ENCODE assay signal across 24 cellular contexts in genomic region chr13:29852464-29853054, GRCh38. TPM values are rescaled to one million over a fixed set of nuclear protein-coding genes. Genes with fewer than 3 reads are reported as not detected.
DNase-seq lines count a peak whose midpoint lies in the region; ATAC-seq, FAIRE-seq and TF ChIP-seq lines count a peak whose summit lies in the region.
"Had no signal": no experiment of that assay in that cellular context is flagged by ENCODE, and none has a peak within 500 bp of the region (broad histone marks: within the 10 kb centered on the region; RNA-seq: fewer than 3 reads in every experiment).

No MANE protein-coding gene starts in this region.

- no peak for TF ChIP-seq EP300 in K562 (IDR thresholded peaks at IDR 0.05; ENCODE audit: low read length)

- no peak for ATAC-seq in K562
- no peak for ATAC-seq in GM18505 (IDR thresholded peaks at IDR 0.05; ENCODE audit: unreplicated experiment)
- ATAC-seq in CD8-positive, alpha-beta T cell: no peak
- ATAC-seq: activated CD4-positive, CD25-positive, alpha-beta regulatory T cell treated with anti-CD3 and anti-CD28 coated beads, Interleukin-2, amount 50 U/mL, for 24 hours; activated T-cell treated with anti-CD3 and anti-CD28 coated beads, Interleukin-2, amount 50 U/mL, for 4 hours; Panc1 had no signal

- FAIRE-seq in K562 (lab: Jason Lieb, UNC): no peak
- FAIRE-seq: G401.6, keratinocyte had no signal

- no peak overlapping the region for H3K9ac ChIP-seq in K562 (ENCODE audit: insufficient read depth in 1 of 2, low read depth in 2 of 2, low read length in 2 of 2)
- H3K9ac ChIP-seq: neural progenitor cell had no signal

- H3K4me1 ChIP-seq in ACC112 (ENCODE audit: control insufficient read depth, insufficient read depth, low read length, unreplicated experiment): peaks cover 12% of the 10 kb centered on the region
- H3K4me1 ChIP-seq in K562 (replicated peaks in 1 of 2; ENCODE audit: control insufficient read depth in 2 of 2, insufficient read depth in 2 of 2, low read length in 2 of 2): peaks cover 3 to 7% of the 10 kb centered on the region in 2 experiments; a peak in 3 of 5 replicates
- peaks cover 19% of the 10 kb centered on the region for H3K4me1 ChIP-seq in osteoblast (ENCODE audit: insufficient read depth, low read length)
- H3K4me1 ChIP-seq in CD8-positive, alpha-beta T cell (ENCODE audit: insufficient read depth, low read length): no peaks in the 10 kb centered on the region
- H3K4me1 ChIP-seq: colonic mucosa had no signal

- H4K20me1 ChIP-seq in K562 (replicated peaks; ENCODE audit: control insufficient read depth, insufficient read depth, low read length) (no peaks in the 10 kb centered on the region), osteoblast (ENCODE audit: insufficient read depth, low read length) (no peaks in the 10 kb centered on the region)

- peaks cover 15% of the 10 kb centered on the region for H3K36me3 Mint-ChIP-seq in CD8-positive, alpha-beta T cell
- H3K36me3 Mint-ChIP-seq: neural progenitor cell had no signal

- peaks cover 6% of the 10 kb centered on the region for H3K4me1 Mint-ChIP-seq in CD8-positive, alpha-beta T cell (ENCODE audit: low read depth)

- no peak overlapping the region for H3K4me3 Mint-ChIP-seq in CD8-positive, alpha-beta T cell
- H3K4me3 Mint-ChIP-seq: activated T-cell treated with anti-CD3 and anti-CD28 coated beads, Interleukin-2, amount 50 U/mL, for 4 hours; endodermal cell; neural progenitor cell had no signal

- H2AFZ ChIP-seq in ACC112 (ENCODE audit: low read length, unreplicated experiment): peak overlapping the region; percentile 46
- H2AFZ ChIP-seq in K562 (ENCODE audit: low read depth, low read length): no peak overlapping the region
- peak overlapping the region; percentile 9 for H2AFZ ChIP-seq in osteoblast (ENCODE audit: low read length)
- H2AFZ ChIP-seq: neural progenitor cell had no signal

- TF ChIP-seq POLR2A in K562 (conservative IDR thresholded peaks at IDR 0.05) (no peak), GM18505 (IDR thresholded peaks at IDR 0.05; ENCODE audit: borderline replicate concordance, extremely low read depth, insufficient read depth, insufficient read length) (no peak)

- no peaks in the 10 kb centered on the region for H3K27me3 Mint-ChIP-seq in CD8-positive, alpha-beta T cell (ENCODE audit: low read depth)

- no TSS peak for BruUV-seq in K562 (replicated peaks; lab: Mats Ljungman, UMichigan)

- H3K36me3 ChIP-seq in ACC112 (ENCODE audit: insufficient read depth, low read length) (no peaks in the 10 kb centered on the region), K562 (ENCODE audit: control insufficient read depth, insufficient read depth, low read length) (no peaks in the 10 kb centered on the region), osteoblast (ENCODE audit: insufficient read depth, low read length) (no peaks in the 10 kb centered on the region)
- H3K36me3 ChIP-seq in CD8-positive, alpha-beta T cell (ENCODE audit: insufficient read depth, low read length): no peaks in the 10 kb centered on the region
- H3K36me3 ChIP-seq: colonic mucosa, neural progenitor cell had no signal

- in situ Hi-C loops in K562 (cut with MboI): no loop called here

- intact Hi-C loops in K562 (cut with micrococcal nuclease): no loop called here
- intact Hi-C loops in CD8-positive, alpha-beta T cell (cut with DNase I, micrococcal nuclease): loop anchor here (5.0 to 10.0 kb wide), 6 partner anchors 85 to 1310 kb away; partner anchors contain the start of genes HMGB1 (in 1 of the 2) and HSPH1 (in 1 of the 2)

- POLR2A ChIA-PET in K562 (lab: Yijun Ruan, JAX): no interaction called here
- POLR2A ChIA-PET in CD8-positive, alpha-beta T cell (lab: Charles Lee): no interaction called here

- no peak overlapping the region for H3K4me2 ChIP-seq in K562 (ENCODE audit: insufficient read depth, low read length)
- peak overlapping the region; percentile 16 for H3K4me2 ChIP-seq in osteoblast (ENCODE audit: insufficient read depth, low read length)
- H3K4me2 ChIP-seq: neural progenitor cell had no signal

- TF ChIP-seq CTCF in K562 (IDR thresholded peaks at IDR 0.05 in 2 of 3, conservative IDR thresholded peaks at IDR 0.05 in 1 of 3; ENCODE audit: insufficient read depth in 2 of 3, low read depth in 1 of 3, low read length in 3 of 3) (no peak), osteoblast (IDR thresholded peaks at IDR 0.05; ENCODE audit: extremely low read depth, low read depth, low read length) (no peak)
- TF ChIP-seq CTCF in CD8-positive, alpha-beta T cell (IDR thresholded peaks at IDR 0.05): no peak

- H3K4me3 ChIP-seq in ACC112 (ENCODE audit: low read depth, low read length): no peak overlapping the region
- no peak overlapping the region for H3K4me3 ChIP-seq in K562
- no peak overlapping the region for H3K4me3 ChIP-seq in osteoblast (ENCODE audit: insufficient read depth, low read length)
- no peak overlapping the region for H3K4me3 ChIP-seq in CD8-positive, alpha-beta T cell (ENCODE audit: low read depth, low read length)
- H3K4me3 ChIP-seq: colonic mucosa, neural progenitor cell had no signal

- no peaks in the 10 kb centered on the region for H3K27me3 ChIP-seq in ACC112 (ENCODE audit: insufficient read depth, low read length)
- peaks cover 2 to 4% of the 10 kb centered on the region in 2 experiments; a peak in 1 of 5 replicates for H3K27me3 ChIP-seq in K562 (ENCODE audit: control insufficient read depth in 2 of 2, insufficient read depth in 2 of 2, low read length in 2 of 2)
- no peaks in the 10 kb centered on the region for H3K27me3 ChIP-seq in osteoblast (ENCODE audit: insufficient read depth, low read length)
- no peaks in the 10 kb centered on the region for H3K27me3 ChIP-seq in CD8-positive, alpha-beta T cell (ENCODE audit: insufficient read depth, low read length)
- H3K27me3 ChIP-seq: colonic mucosa, neural progenitor cell had no signal

- H3K79me2 ChIP-seq in ACC112 (ENCODE audit: control insufficient read depth, insufficient read depth, low read length, unreplicated experiment) (peaks cover 18% of the 10 kb centered on the region), K562 (ENCODE audit: control insufficient read depth, insufficient read depth, low read length) (no peaks in the 10 kb centered on the region), osteoblast (ENCODE audit: insufficient read depth, low read length) (peaks cover 22% of the 10 kb centered on the region)

- H3K9me3 Mint-ChIP-seq in CD8-positive, alpha-beta T cell: no peaks in the 10 kb centered on the region
- H3K9me3 Mint-ChIP-seq: activated T-cell treated with anti-CD3 and anti-CD28 coated beads, Interleukin-2, amount 50 U/mL, for 4 hours; endodermal cell; neural progenitor cell had no signal

- no peaks in the 10 kb centered on the region for H3K9me1 ChIP-seq in K562 (ENCODE audit: control insufficient read depth, insufficient read depth, low read length)

- no peaks in the 10 kb centered on the region for H3K9me3 ChIP-seq in K562 (replicated peaks; ENCODE audit: control insufficient read depth, insufficient read depth, low read depth, low read length)
- H3K9me3 ChIP-seq in osteoblast (ENCODE audit: low read depth, low read length): no peaks in the 10 kb centered on the region
- H3K9me3 ChIP-seq in CD8-positive, alpha-beta T cell (ENCODE audit: low read length): no peaks in the 10 kb centered on the region
- H3K9me3 ChIP-seq: colonic mucosa had no signal

- DNase-seq in GM03348 (ENCODE audit: low spot score): peak; percentile 44
- DNase-seq in K562 (ENCODE audit: extremely low read depth in 1 of 4, low spot score in 3 of 4): no peak
- no peak for DNase-seq in osteoblast (ENCODE audit: insufficient read length, low spot score, missing footprints)
- no peak for DNase-seq in CD8-positive, alpha-beta T cell
- no peak for DNase-seq in SW 1271 (lab: John Stamatoyannopoulos, UW)
- DNase-seq in OCI-M1 (lab: John Stamatoyannopoulos, UW): no peak
- DNase-seq: activated CD8-positive, alpha-beta memory T cell treated with anti-CD3 and anti-CD28 coated beads for 24 hours; activated T-cell treated with anti-CD3 and anti-CD28 coated beads, Interleukin-2, amount 50 U/mL, for 4 hours; amygdala; colonic mucosa; DMS 273 treated with DMSO at 0.1 percent for 48 hours; endodermal cell; NCI-H2081 treated with DMSO at 0.1 percent for 48 hours; NCI-H446; posterior cingulate gyrus; SHP77 treated with DMSO at 0.1 percent for 48 hours; T-helper 1 cell had no signal

- no peak overlapping the region for H3K27ac Mint-ChIP-seq in CD8-positive, alpha-beta T cell
- H3K27ac Mint-ChIP-seq: endodermal cell, neural progenitor cell had no signal

- CTCF ChIA-PET in K562 (lab: Yijun Ruan, JAX; ENCODE audit: low intra/inter-chr PET ratio): no interaction called here
- CTCF ChIA-PET in CD8-positive, alpha-beta T cell (lab: Charles Lee): interaction anchor here (1.2 to 1.3 kb wide), 2 partner anchors 13 to 262 kb away, joined by 3 to 5 read pairs; no protein-coding TSS in a partner anchor

- H3K27ac ChIP-seq in ACC112 (ENCODE audit: low read depth, low read length): no peak overlapping the region
- H3K27ac ChIP-seq in K562 (ENCODE audit: extremely low read depth, low read depth, low read length): no peak overlapping the region
- peak overlapping the region; percentile 53 for H3K27ac ChIP-seq in osteoblast (ENCODE audit: low read depth, low read length)
- H3K27ac ChIP-seq in CD8-positive, alpha-beta T cell (ENCODE audit: low read depth, low read length): no peak overlapping the region
- H3K27ac ChIP-seq: colonic mucosa, neural progenitor cell had no signal

- no peak for TF ChIP-seq RAD21 in K562 (CRISPR knock-in tag; conservative IDR thresholded peaks at IDR 0.05 in 1 of 2, IDR thresholded peaks at IDR 0.05 in 1 of 2)

- WGBS in K562 (ENCODE audit: insufficient coverage, low coverage, missing lambda C conversion rate): 0% methylated on average over 4 of the region's 5 CpGs

RNA-seq across cellular contexts. Expression of gene UBL3, which starts 2.1 kb away (rescaled TPM):
- total RNA-seq in K562 (2011; cell fraction: chromatin; rRNA removed; ENCODE audit: low replicate concordance): 0.72 and 0.77 TPM in 2 replicates
- total RNA-seq in K562 (2011; cell fraction: nucleolus; rRNA removed): 0.83 and 0.92 TPM in 2 replicates
- 0.59 and 0.99 TPM in 2 replicates for total RNA-seq in K562 (2011; cell fraction: nucleoplasm; rRNA removed)
- total RNA-seq in K562 (2014; rRNA removed) (1.2 TPM in 2 replicates), K562 (2014; rRNA removed; fragmentation: Illumina TruSeq; extraction: Trizol) (2.1 and 2.5 TPM in 2 replicates), K562 (2015; rRNA removed; fragmentation: Illumina TruSeq; extraction: Trizol) (2.0 TPM in 2 replicates), K562 (2021) (2.1 and 2.4 TPM in 2 replicates), osteoblast (42.4 and 44.5 TPM in 2 replicates)
- polyA plus RNA-seq in K562 (2011; rRNA removed) (1.8 and 2.2 TPM in 2 replicates), K562 (2014; fragmentation: Illumina TruSeq; extraction: Trizol) (1.4 and 1.8 TPM in 2 replicates), K562 (2014; fragmentation: Nextera tagmentation; extraction: Ambion mirVana) (1 to 10 TPM in 1 of 2 experiments, under 1 TPM in 1; 0.64 to 1.0 TPM), K562 (2014; rRNA removed) (0.91 and 1.4 TPM in 2 replicates)
- 0.75 and 0.85 TPM in 2 replicates for polyA plus RNA-seq in K562 (2011; cell fraction: cytosol; rRNA removed)
- polyA plus RNA-seq in K562 (2011; cell fraction: nucleus; rRNA removed): 0.51 and 0.60 TPM in 2 replicates
- 1.7 and 2.6 TPM in 2 replicates for polyA plus RNA-seq in K562 (2012)
- 2.3 and 2.5 TPM in 2 replicates for polyA minus RNA-seq in K562 (2011; rRNA and poly(A)+ RNA removed)
- 1.3 and 1.5 TPM in 2 replicates for polyA minus RNA-seq in K562 (2011; cell fraction: cytosol; rRNA and poly(A)+ RNA removed)
- 1.2 and 1.3 TPM in 2 replicates for polyA minus RNA-seq in K562 (2011; cell fraction: nucleus; rRNA and poly(A)+ RNA removed)
- 10 to 100 TPM; 40.0 to 43.1 TPM for total RNA-seq in CD8-positive, alpha-beta T cell

Comparison
In these comparisons a context has a peak if more than half of its experiments do, and no peak if none do; other contexts are left out.
1. RNA of gene UBL3, which starts 2.1 kb away (total RNA-seq): 42.4 to 44.5 TPM in osteoblast and 40.0 to 43.1 TPM in CD8-positive, alpha-beta T cell; 0.59 to 2.5 TPM in K562; every median in the first group is over 10 times any median in the second.